In genomic region chr2:100898035-100898689, GRCh38 we compare ENCODE assay signal across 20 cellular contexts.
DNase-seq lines count a peak whose midpoint lies in the region; ATAC-seq, FAIRE-seq and TF ChIP-seq lines count a peak whose summit lies in the region.
"Had no signal": no experiment of that assay in that cellular context is flagged by ENCODE, and none has a peak within 500 bp of the region (broad histone marks: within the 10 kb centered on the region; RNA-seq: fewer than 3 reads in every experiment).

No MANE protein-coding gene starts in this region.

- H3K27ac Mint-ChIP-seq in activated CD4-positive, alpha-beta memory T cell treated with anti-CD3 and anti-CD28 coated beads for 36 hours = no peak overlapping the region
- H3K27ac Mint-ChIP-seq: CD4-positive, alpha-beta memory T cell had no signal

- H3K18ac ChIP-seq in mesenchymal stem cell (ENCODE audit: low read depth in 1 of 2, low read length in 2 of 2) = no peak overlapping the region

- H3K9me3 ChIP-seq in A549 = peaks cover 14% of the 10 kb centered on the region
- 0 out of 2 replicates have a peak, but pooled peaks cover 4% of the 10 kb centered on the region for H3K9me3 ChIP-seq in PC-9 (ENCODE audit: insufficient read depth, low read depth)
- peaks cover 17% of the 10 kb centered on the region for H3K9me3 ChIP-seq in mesenchymal stem cell (ENCODE audit: control insufficient read depth, low read length)

- TF ChIP-seq RAD21 in A549 (conservative IDR thresholded peaks at IDR 0.05 in 1 of 2, IDR thresholded peaks at IDR 0.05 in 1 of 2) = no peak

- H3K36me3 ChIP-seq in PC-9 (ENCODE audit: low read depth) (peaks cover 14% of the 10 kb centered on the region; the same call in 1 of the 2 replicates), mesenchymal stem cell (ENCODE audit: control insufficient read depth in 1 of 2, insufficient read depth in 2 of 2, low read depth in 1 of 2, low read length in 2 of 2) (peaks cover 0 to 4% of the 10 kb centered on the region in 2 experiments)

- H2AFZ ChIP-seq in PC-9 (no peak overlapping the region), mesenchymal stem cell (ENCODE audit: low read depth, low read length) (no peak overlapping the region)
- H2AFZ ChIP-seq: GM23248 had no signal

- H3K4me1 ChIP-seq in A549 (peaks cover 59% of the 10 kb centered on the region), PC-9 (replicated peaks; ENCODE audit: insufficient read depth) (peaks cover 78% of the 10 kb centered on the region), mesenchymal stem cell (ENCODE audit: control insufficient read depth, insufficient read depth, low read depth, low read length) (peaks cover 9% of the 10 kb centered on the region)

- no peak overlapping the region for H3K4me3 ChIP-seq in A549
- H3K4me3 ChIP-seq in PC-9 = no peak overlapping the region
- H3K4me3 ChIP-seq in mesenchymal stem cell (ENCODE audit: insufficient read depth in 1 of 2, low read depth in 1 of 2, low read length in 2 of 2) = no peak overlapping the region
- H3K4me3 ChIP-seq: GM12878, GM23248 had no signal

- H3K27ac ChIP-seq in A549 = peak overlapping the region; percentile 88 to 94; a peak in 5 of 6 replicates
- 0 out of 2 replicates have a peak overlapping the region, but pooled peaks have one; percentile 1 for H3K27ac ChIP-seq in PC-9
- no peak overlapping the region for H3K27ac ChIP-seq in mesenchymal stem cell (ENCODE audit: low read length, poor library complexity, severe bottlenecking)
- H3K27ac ChIP-seq: GM23248 had no signal

- peaks cover 9% of the 10 kb centered on the region for H3K9me3 Mint-ChIP-seq in activated CD4-positive, alpha-beta memory T cell treated with anti-CD3 and anti-CD28 coated beads for 36 hours

- H2BK120ac ChIP-seq in mesenchymal stem cell (ENCODE audit: low read depth, low read length) = no peak overlapping the region

- TF ChIP-seq CTCF in A549 (IDR thresholded peaks at IDR 0.05) (no peak), PC-9 (conservative IDR thresholded peaks at IDR 0.05) (no peak)

- peaks cover 69% of the 10 kb centered on the region for H3F3A ChIP-seq in PC-9 (ENCODE audit: insufficient read depth, low read depth)

- POLR2A ChIA-PET in A549 (lab: Yijun Ruan, JAX) = no interaction called here
- POLR2A ChIA-PET in PC-9 (lab: Charles Lee; ENCODE audit: unreplicated experiment) = interaction anchor here (0.6 kb wide), 2 partner anchors 41 to 56 kb away, joined by 3 to 5 read pairs; no protein-coding TSS in a partner anchor
- POLR2A ChIA-PET in activated CD4-positive, alpha-beta memory T cell treated with anti-CD3 and anti-CD28 coated beads for 36 hours (lab: Charles Lee) = no interaction called here

- no peak for TF ChIP-seq EP300 in A549 (IDR thresholded peaks at IDR 0.05)

- H2BK5ac ChIP-seq in mesenchymal stem cell (ENCODE audit: low read depth, low read length, poor library complexity, severe bottlenecking) = no peak overlapping the region

- BruUV-seq in PC-9 (replicated peaks; lab: Mats Ljungman, UMichigan) = no TSS peak

- H3K9ac ChIP-seq in mesenchymal stem cell (ENCODE audit: low read length) = no peak overlapping the region
- H3K9ac ChIP-seq: GM23248 had no signal

- H4K8ac ChIP-seq in mesenchymal stem cell (ENCODE audit: low read length) = no peak overlapping the region

- no peaks in the 10 kb centered on the region for H3K79me1 ChIP-seq in mesenchymal stem cell (replicated peaks; ENCODE audit: low read length, poor library complexity, severe bottlenecking)

- peak overlapping the region; percentile 28 for H4K91ac ChIP-seq in mesenchymal stem cell (ENCODE audit: low read length)

- H3K4me2 ChIP-seq in A549 (no peak overlapping the region), PC-9 (no peak overlapping the region), mesenchymal stem cell (ENCODE audit: low read length, poor library complexity, severe bottlenecking) (no peak overlapping the region)

- intact Hi-C loops in PC-9 (cut with micrococcal nuclease; ENCODE audit: unreplicated experiment) = no loop called here
- intact Hi-C loops in activated CD4-positive, alpha-beta memory T cell treated with anti-CD3 and anti-CD28 coated beads for 36 hours (cut with micrococcal nuclease) = no loop called here

- no peaks in the 10 kb centered on the region for H3K9me2 ChIP-seq in PC-9 (ENCODE audit: insufficient read depth)

- no peak overlapping the region for H3K14ac ChIP-seq in mesenchymal stem cell (ENCODE audit: low read length in 2 of 2)

- no peaks in the 10 kb centered on the region for H4K20me1 ChIP-seq in PC-9 (ENCODE audit: insufficient read depth)

- H3K27me3 ChIP-seq in PC-9 (ENCODE audit: insufficient read depth, low read depth) (no peaks in the 10 kb centered on the region), mesenchymal stem cell (ENCODE audit: control insufficient read depth in 1 of 2, insufficient read depth in 1 of 2, low read length in 2 of 2) (no peaks in the 10 kb centered on the region)

- no peak for ATAC-seq in A549
- ATAC-seq: GM12878 had no signal

- peaks cover 7% of the 10 kb centered on the region for H3K27me3 Mint-ChIP-seq in activated CD4-positive, alpha-beta memory T cell treated with anti-CD3 and anti-CD28 coated beads for 36 hours

- no peak for TF ChIP-seq POLR2A in A549 (IDR thresholded peaks at IDR 0.05; ENCODE audit: low read length)

- no peak overlapping the region for H2BK12ac ChIP-seq in mesenchymal stem cell (ENCODE audit: low read length in 2 of 2)

- H3K23ac ChIP-seq in mesenchymal stem cell (ENCODE audit: low read length in 2 of 2) = no peak overlapping the region

- H3K4ac ChIP-seq in mesenchymal stem cell (ENCODE audit: low read depth in 1 of 2, low read length in 2 of 2) = no peak overlapping the region

- WGBS in A549 (ENCODE audit: missing lambda C conversion rate) = 89% methylated on average over 8 of the region's 8 CpGs
- 91% methylated on average over 6 of the region's 8 CpGs for WGBS in mesenchymal stem cell

- CTCF ChIA-PET in A549 (lab: Yijun Ruan, JAX) = interaction anchor here (0.8 to 1.7 kb wide), 2 partner anchors 46 to 168 kb away, joined by 3 to 4 read pairs; no protein-coding TSS in a partner anchor
- CTCF ChIA-PET in PC-9 (lab: Charles Lee) = no interaction called here
- CTCF ChIA-PET in activated CD4-positive, alpha-beta memory T cell treated with anti-CD3 and anti-CD28 coated beads for 36 hours (lab: Charles Lee) = no interaction called here

- no peaks in the 10 kb centered on the region for H3K36me3 Mint-ChIP-seq in activated CD4-positive, alpha-beta memory T cell treated with anti-CD3 and anti-CD28 coated beads for 36 hours
- H3K36me3 Mint-ChIP-seq: CD4-positive, alpha-beta memory T cell had no signal

- no peak overlapping the region for H2AK5ac ChIP-seq in mesenchymal stem cell (ENCODE audit: low read length, severe bottlenecking)

- H3K79me2 ChIP-seq in PC-9 (ENCODE audit: low read depth) = peaks cover 82% of the 10 kb centered on the region

- H3K4me3 Mint-ChIP-seq in activated CD4-positive, alpha-beta memory T cell treated with anti-CD3 and anti-CD28 coated beads for 36 hours = no peak overlapping the region
- H3K4me3 Mint-ChIP-seq: CD4-positive, alpha-beta memory T cell had no signal

- H2BK15ac ChIP-seq in mesenchymal stem cell (ENCODE audit: low read depth, poor library complexity, severe bottlenecking) = peak overlapping the region; percentile 31

- no peak for FAIRE-seq in A549 (lab: Jason Lieb, UNC)
- FAIRE-seq: GM12878, GM19239, H1 had no signal

- H3K4me1 Mint-ChIP-seq in activated CD4-positive, alpha-beta memory T cell treated with anti-CD3 and anti-CD28 coated beads for 36 hours (ENCODE audit: low read depth) = no peaks in the 10 kb centered on the region
- H3K4me1 Mint-ChIP-seq: CD4-positive, alpha-beta memory T cell had no signal

- DNase-seq in A549 (ENCODE audit: low read depth in 1 of 2, low spot score in 1 of 2) (no peak), PC-9 (no peak), mesenchymal stem cell (no peak), MV-4-11 (lab: John Stamatoyannopoulos, UW) (no peak)
- no peak for DNase-seq in activated CD4-positive, alpha-beta memory T cell treated with anti-CD3 and anti-CD28 coated beads for 36 hours
- DNase-seq in stimulated activated CD4-positive, alpha-beta T cell treated with anti-CD3 and anti-CD28 coated beads, Interleukin-12 subunit alpha, Interleukin-12 subunit beta, amount 100 ng/mL, for 4 hours = no peak
- DNase-seq: 8988T; C1 segment of cervical spinal cord; Calu3; CD4-positive, alpha-beta memory T cell; COR-L47; DMS153; EL; GDM1; GM23248; H7; HCEC 1CT had no signal

TF ChIP-seq in A549, 52 proteins besides CTCF, POLR2A, EP300 and RAD21:
- TF ChIP-seq JUNB (IDR thresholded peaks at IDR 0.05) (no peak), NPAS2 (CRISPR knock-in tag; IDR thresholded peaks at IDR 0.05; ENCODE audit: borderline replicate concordance) (no peak), ZSCAN20 (CRISPR knock-in tag; IDR thresholded peaks at IDR 0.05) (no peak), CBX8 (IDR thresholded peaks at IDR 0.05) (no peak), PBX3 (IDR thresholded peaks at IDR 0.05) (no peak), HEYL (CRISPR knock-in tag; IDR thresholded peaks at IDR 0.05) (no peak), TFCP2L1 (CRISPR knock-in tag; IDR thresholded peaks at IDR 0.05) (no peak), PHF8 (IDR thresholded peaks at IDR 0.05; ENCODE audit: borderline replicate concordance, low read depth) (no peak), MAFK (IDR thresholded peaks at IDR 0.05; ENCODE audit: partially characterized antibody) (no peak), CHD2 (IDR thresholded peaks at IDR 0.05; ENCODE audit: low read length, partially characterized antibody) (no peak), FOSL2 (IDR thresholded peaks at IDR 0.05) (no peak), FOSL2 (CRISPR knock-in tag; IDR thresholded peaks at IDR 0.05) (no peak)
- TF ChIP-seq, protein P1, sequence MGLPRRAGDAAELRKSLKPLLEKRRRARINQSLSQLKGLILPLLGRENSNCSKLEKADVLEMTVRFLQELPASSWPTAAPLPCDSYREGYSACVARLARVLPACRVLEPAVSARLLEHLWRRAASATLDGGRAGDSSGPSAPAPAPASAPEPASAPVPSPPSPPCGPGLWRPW (IDR thresholded peaks at IDR 0.05) = no peak
